Comparison of ENCODE assay signal across 11 cellular contexts in genomic region chr10:78292987-78293865, GRCh38.
DNase-seq lines count a peak whose midpoint lies in the region; ATAC-seq and TF ChIP-seq lines count a peak whose summit lies in the region.
"Had no signal": no experiment of that assay in that cellular context is flagged by ENCODE, and none has a peak within 500 bp of the region (broad histone marks: within the 10 kb centered on the region; RNA-seq: fewer than 3 reads in every experiment).

No MANE protein-coding gene starts in this region.

- ATAC-seq in esophagus mucosa, result no peak
- ATAC-seq: naive thymus-derived CD8-positive, alpha-beta T cell had no signal

- TF ChIP-seq EP300 in tibial nerve (IDR thresholded peaks at IDR 0.05), result no peak

- H3K4me1 ChIP-seq in tibial nerve, result peaks cover 0 to 23% (median 2%) of the 10 kb centered on the region in 4 donors

- intact Hi-C loops in dendritic cell treated with granulocyte-macrophage colony-stimulating factor and Interleukin-4, amounts not matched to agents 40 ng/mL and 50 ng/mL, for 4 days (cut with micrococcal nuclease), result no loop called here
- intact Hi-C loops in Calu3 (cut with micrococcal nuclease; ENCODE audit: unreplicated experiment), result no loop called here

- H3K9me3 ChIP-seq in tibial nerve, result no peaks in the 10 kb centered on the region

- no peaks in the 10 kb centered on the region for H3K27me3 ChIP-seq in tibial nerve

- no peak overlapping the region for H3K4me3 Mint-ChIP-seq in dendritic cell treated with granulocyte-macrophage colony-stimulating factor and Interleukin-4, amounts not matched to agents 40 ng/mL and 50 ng/mL, for 4 days
- H3K4me3 Mint-ChIP-seq in nephron (peak overlapping the region; percentile 14 to 58 (median 51)), Calu3 (ENCODE audit: low read depth, unreplicated experiment) (no peak overlapping the region)
- H3K4me3 Mint-ChIP-seq: B cell; naive thymus-derived CD8-positive, alpha-beta T cell; stimulated activated naive CD8-positive, alpha-beta T cell treated with anti-CD3 and anti-CD28 coated beads, Interleukin-15, Interleukin-2, amounts not matched to agents 100 ng/mL and 50 ng/mL, for 24 hours had no signal

- H3K36me3 ChIP-seq in tibial nerve, result no peaks in the 10 kb centered on the region

- TF ChIP-seq POLR2A in tibial nerve (IDR thresholded peaks at IDR 0.05), result no peak

- DNase-seq in COLO668 (lab: John Stamatoyannopoulos, UW; ENCODE audit: unreplicated experiment) (peak; percentile 17), NCI-H2196 treated with DMSO at 0.1 percent for 48 hours (lab: John Stamatoyannopoulos, UW; ENCODE audit: unreplicated experiment) (peak; percentile 22), Calu3 (no peak), tibial nerve (ENCODE audit: low spot score in 2 of 2) (no peak), GM03348 (ENCODE audit: low spot score) (no peak)

- peak overlapping the region; percentile 47 for H3K27ac Mint-ChIP-seq in dendritic cell treated with granulocyte-macrophage colony-stimulating factor and Interleukin-4, amounts not matched to agents 40 ng/mL and 50 ng/mL, for 4 days
- H3K27ac Mint-ChIP-seq in nephron (peak overlapping the region; percentile 82 to 89 (median 86)), Calu3 (ENCODE audit: unreplicated experiment) (no peak overlapping the region)
- H3K27ac Mint-ChIP-seq: B cell; naive thymus-derived CD8-positive, alpha-beta T cell; stimulated activated naive CD8-positive, alpha-beta T cell treated with anti-CD3 and anti-CD28 coated beads, Interleukin-15, Interleukin-2, amounts not matched to agents 100 ng/mL and 50 ng/mL, for 24 hours had no signal

- 50 to 54% methylated on average over 11 of the region's 11 CpGs for WGBS in tibial nerve, 2 donors

- TF ChIP-seq CTCF in nephron (IDR thresholded peaks at IDR 0.05; ENCODE audit: unreplicated experiment in 3 of 3), result no peak
- TF ChIP-seq CTCF in Calu3 (IDR thresholded peaks at IDR 0.05; ENCODE audit: unreplicated experiment), result no peak
- TF ChIP-seq CTCF in tibial nerve (IDR thresholded peaks at IDR 0.05), result no peak

- no peaks in the 10 kb centered on the region for H3K9me3 Mint-ChIP-seq in dendritic cell treated with granulocyte-macrophage colony-stimulating factor and Interleukin-4, amounts not matched to agents 40 ng/mL and 50 ng/mL, for 4 days
- peaks cover 3% of the 10 kb centered on the region for H3K9me3 Mint-ChIP-seq in nephron
- H3K9me3 Mint-ChIP-seq in Calu3 (ENCODE audit: low read depth, unreplicated experiment), result no peaks in the 10 kb centered on the region
- H3K9me3 Mint-ChIP-seq: naive thymus-derived CD8-positive, alpha-beta T cell; stimulated activated naive CD8-positive, alpha-beta T cell treated with anti-CD3 and anti-CD28 coated beads, Interleukin-15, Interleukin-2, amounts not matched to agents 100 ng/mL and 50 ng/mL, for 24 hours had no signal

- peaks cover 5% of the 10 kb centered on the region for H3K27me3 Mint-ChIP-seq in dendritic cell treated with granulocyte-macrophage colony-stimulating factor and Interleukin-4, amounts not matched to agents 40 ng/mL and 50 ng/mL, for 4 days
- H3K27me3 Mint-ChIP-seq in nephron (ENCODE audit: low read depth), result peaks cover 12% of the 10 kb centered on the region
- peaks cover 79% of the 10 kb centered on the region for H3K27me3 Mint-ChIP-seq in Calu3 (ENCODE audit: unreplicated experiment)
- H3K27me3 Mint-ChIP-seq: B cell; naive thymus-derived CD8-positive, alpha-beta T cell; stimulated activated naive CD8-positive, alpha-beta T cell treated with anti-CD3 and anti-CD28 coated beads, Interleukin-15, Interleukin-2, amounts not matched to agents 100 ng/mL and 50 ng/mL, for 24 hours had no signal

- no peak overlapping the region for H3K4me3 ChIP-seq in tibial nerve

- H3K4me1 Mint-ChIP-seq in dendritic cell treated with granulocyte-macrophage colony-stimulating factor and Interleukin-4, amounts not matched to agents 40 ng/mL and 50 ng/mL, for 4 days (ENCODE audit: low read depth), result peaks cover 31% of the 10 kb centered on the region
- H3K4me1 Mint-ChIP-seq in nephron (peaks cover 46% of the 10 kb centered on the region), Calu3 (ENCODE audit: low read depth, unreplicated experiment) (no peaks in the 10 kb centered on the region)

- H3K36me3 Mint-ChIP-seq in dendritic cell treated with granulocyte-macrophage colony-stimulating factor and Interleukin-4, amounts not matched to agents 40 ng/mL and 50 ng/mL, for 4 days (ENCODE audit: low read depth), result no peaks in the 10 kb centered on the region
- H3K36me3 Mint-ChIP-seq in nephron (ENCODE audit: low read depth), result peaks cover 3% of the 10 kb centered on the region
- no peaks in the 10 kb centered on the region for H3K36me3 Mint-ChIP-seq in Calu3 (ENCODE audit: insufficient read depth, unreplicated experiment)
- H3K36me3 Mint-ChIP-seq: naive thymus-derived CD8-positive, alpha-beta T cell had no signal

- CTCF ChIA-PET in Calu3 (lab: Charles Lee), result interaction anchor here (0.8 kb wide), 1 partner anchor 10 kb away, joined by 3 read pairs; no protein-coding TSS in a partner anchor

- no TSS peak for BruUV-seq in Calu3 (replicated peaks; lab: Mats Ljungman, UMichigan)

- no peak overlapping the region for H3K27ac ChIP-seq in tibial nerve

Comparison
In these comparisons a context has a peak if more than half of its experiments do, and no peak if none do; other contexts are left out.
1. DNase-seq: peak in COLO668 (single experiment) and NCI-H2196 treated with DMSO at 0.1 percent for 48 hours (single experiment); none in Calu3 (single experiment), tibial nerve (0 of 2) and GM03348 (single experiment).
2. H3K4me3 Mint-ChIP-seq: peak in nephron (3 of 3); none in dendritic cell treated with granulocyte-macrophage colony-stimulating factor and Interleukin-4, amounts not matched to agents 40 ng/mL and 50 ng/mL, for 4 days (single experiment) and Calu3 (single experiment).